Comparison of ENCODE assay signal across 17 cellular contexts in genomic region chr5:36721664-36722063, GRCh38.
DNase-seq lines count a peak whose midpoint lies in the region; ATAC-seq, FAIRE-seq and TF ChIP-seq lines count a peak whose summit lies in the region.
"Had no signal": no experiment of that assay in that cellular context is flagged by ENCODE, and none has a peak within 500 bp of the region (broad histone marks: within the 10 kb centered on the region; RNA-seq: fewer than 3 reads in every experiment).

No MANE protein-coding gene starts in this region.

- peak overlapping the region; percentile 87 for H3K27ac Mint-ChIP-seq in memory B cell
- H3K27ac Mint-ChIP-seq in naive thymus-derived CD8-positive, alpha-beta T cell = no peak overlapping the region
- H3K27ac Mint-ChIP-seq: CD4-positive, alpha-beta T cell had no signal

- H3K4me3 ChIP-seq in DOHH2 (ENCODE audit: low read length) = peak overlapping the region; percentile 8
- H3K4me3 ChIP-seq in OCI-LY3 (ENCODE audit: low read length) = no peak overlapping the region
- H3K4me3 ChIP-seq in Peyer's patch = no peak overlapping the region
- H3K4me3 ChIP-seq: HAP-1 had no signal

- DNase-seq in GM19239 (ENCODE audit: insufficient read length, low spot score) = no peak
- DNase-seq in memory B cell (ENCODE audit: low spot score in 2 of 2) = no peak
- no peak for DNase-seq in naive thymus-derived CD8-positive, alpha-beta T cell
- DNase-seq in DMS53 (lab: John Stamatoyannopoulos, UW) = no peak
- no peak for DNase-seq in RKO (ENCODE audit: low spot score)
- no peak for DNase-seq in Peyer's patch
- DNase-seq: ACHN; C1 segment of cervical spinal cord; CD4-positive, alpha-beta T cell; DMS79 treated with DMSO at 0.1 percent for 48 hours; GDM1 had no signal

- TF ChIP-seq POLR2A in Peyer's patch (IDR thresholded peaks at IDR 0.05) = no peak

- peaks cover 49% of the 10 kb centered on the region for H3K4me1 Mint-ChIP-seq in memory B cell
- peaks cover 7 to 54% (median 23%) of the 10 kb centered on the region in 4 donors for H3K4me1 Mint-ChIP-seq in naive thymus-derived CD8-positive, alpha-beta T cell

- H3K27me3 ChIP-seq in DOHH2 (ENCODE audit: control insufficient read depth, low read length) (no peaks in the 10 kb centered on the region), OCI-LY3 (ENCODE audit: low read depth, low read length) (no peaks in the 10 kb centered on the region), Peyer's patch (no peaks in the 10 kb centered on the region)

- no peak for ATAC-seq in memory B cell (ENCODE audit: low read depth)
- no peak for ATAC-seq in naive thymus-derived CD8-positive, alpha-beta T cell
- ATAC-seq: HepG2 had no signal

- no peak overlapping the region for H2AFZ ChIP-seq in OCI-LY3 (ENCODE audit: low read depth, low read length)

- H3F3A ChIP-seq in DOHH2 (ENCODE audit: control insufficient read depth, insufficient read depth) = 0 out of 2 replicates have a peak, but pooled peaks cover 2% of the 10 kb centered on the region

- no peaks in the 10 kb centered on the region for H3K9me2 ChIP-seq in DOHH2 (replicated peaks; ENCODE audit: control insufficient read depth, low read length)

- no peaks in the 10 kb centered on the region for H4K20me1 ChIP-seq in DOHH2 (ENCODE audit: control insufficient read depth, insufficient read depth, low read depth, low read length)
- H4K20me1 ChIP-seq in OCI-LY3 (ENCODE audit: insufficient read depth, low read length) = no peaks in the 10 kb centered on the region

- TF ChIP-seq CTCF in DOHH2 (IDR thresholded peaks at IDR 0.05; ENCODE audit: low read depth, low read length, poor library complexity, severe bottlenecking) (no peak), OCI-LY3 (IDR thresholded peaks at IDR 0.05; ENCODE audit: low read depth, low read length) (no peak), Peyer's patch (IDR thresholded peaks at IDR 0.05) (no peak)

- H3K27ac ChIP-seq in DOHH2 (ENCODE audit: low read depth, low read length) (no peak overlapping the region), OCI-LY3 (ENCODE audit: low read length) (peak overlapping the region; percentile 95; the same call in 1 of the 2 replicates), Peyer's patch (no peak overlapping the region)

- 0 out of 2 replicates have a peak overlapping the region, but pooled peaks have one; percentile 22 for H3K9ac ChIP-seq in OCI-LY3 (ENCODE audit: low read length)

- peak overlapping the region; percentile 43 for H3K4me3 Mint-ChIP-seq in memory B cell
- H3K4me3 Mint-ChIP-seq in naive thymus-derived CD8-positive, alpha-beta T cell = no peak overlapping the region
- H3K4me3 Mint-ChIP-seq: CD4-positive, alpha-beta T cell had no signal

- peaks cover 3% of the 10 kb centered on the region for H3K9me3 Mint-ChIP-seq in memory B cell
- H3K9me3 Mint-ChIP-seq in naive thymus-derived CD8-positive, alpha-beta T cell = no peaks in the 10 kb centered on the region
- H3K9me3 Mint-ChIP-seq: CD4-positive, alpha-beta T cell had no signal

- H3K36me3 ChIP-seq in DOHH2 (ENCODE audit: control insufficient read depth, low read length) = peaks cover 5% of the 10 kb centered on the region; the same call in 1 of the 2 replicates
- peaks cover 4% of the 10 kb centered on the region for H3K36me3 ChIP-seq in OCI-LY3 (replicated peaks; ENCODE audit: low read depth, low read length)
- H3K36me3 ChIP-seq in Peyer's patch = no peaks in the 10 kb centered on the region
- H3K36me3 ChIP-seq: HAP-1 had no signal

- POLR2A ChIA-PET in naive thymus-derived CD8-positive, alpha-beta T cell (lab: Charles Lee) = no interaction called here

- peaks cover 56% of the 10 kb centered on the region for H3K4me1 ChIP-seq in DOHH2 (ENCODE audit: control insufficient read depth, low read length)
- H3K4me1 ChIP-seq in OCI-LY3 (ENCODE audit: low read length) = peaks cover 53% of the 10 kb centered on the region
- peaks cover 0 to 8% (median 2%) of the 10 kb centered on the region in 4 donors for H3K4me1 ChIP-seq in Peyer's patch

- no peaks in the 10 kb centered on the region for H3K27me3 Mint-ChIP-seq in memory B cell
- H3K27me3 Mint-ChIP-seq in naive thymus-derived CD8-positive, alpha-beta T cell = no peaks in the 10 kb centered on the region
- H3K27me3 Mint-ChIP-seq: CD4-positive, alpha-beta T cell had no signal

- FAIRE-seq in GM19239 (lab: Jason Lieb, UNC) = peak; percentile 35
- FAIRE-seq: H1, HepG2, HTR-8/SVneo had no signal

- H3K9me3 ChIP-seq in DOHH2 (ENCODE audit: control insufficient read depth, insufficient read depth, low read length) (no peaks in the 10 kb centered on the region), OCI-LY3 (ENCODE audit: insufficient read depth, low read length) (no peaks in the 10 kb centered on the region), Peyer's patch (no peaks in the 10 kb centered on the region)
- H3K9me3 ChIP-seq: HAP-1 had no signal

- H3K36me3 Mint-ChIP-seq in memory B cell = peaks cover 13% of the 10 kb centered on the region
- peaks cover 0 to 7% (median 0%) of the 10 kb centered on the region in 3 donors for H3K36me3 Mint-ChIP-seq in naive thymus-derived CD8-positive, alpha-beta T cell

- H3K79me2 ChIP-seq in DOHH2 (ENCODE audit: control insufficient read depth, low read length) (peaks cover 14% of the 10 kb centered on the region), OCI-LY3 (ENCODE audit: low read length) (peaks cover 10% of the 10 kb centered on the region; the same call in 1 of the 2 replicates)

- peak overlapping the region; percentile 70 for H3K4me2 ChIP-seq in DOHH2 (ENCODE audit: low read length)
- H3K4me2 ChIP-seq in OCI-LY3 (ENCODE audit: low read length) = peak overlapping the region; percentile 87
